37 cellular contexts compared by ENCODE assay signal in the genomic region with DNA sequence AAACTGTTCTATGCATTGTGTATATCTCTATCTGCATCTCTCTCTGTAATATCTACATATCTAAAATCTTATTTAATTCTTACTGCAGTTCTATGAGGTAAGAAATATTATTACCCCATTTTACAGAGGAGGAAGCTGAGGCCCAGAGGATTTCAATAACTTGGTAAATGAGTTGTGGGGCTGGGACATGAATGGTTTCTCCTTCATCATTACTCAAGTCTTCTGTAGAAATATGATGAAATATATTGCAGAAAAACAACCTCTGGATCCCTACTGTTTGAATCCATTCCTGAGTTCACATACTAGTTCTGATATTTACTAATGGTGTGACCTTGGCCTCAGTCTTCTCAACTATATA.
"Had no signal": no experiment of that assay in that cellular context is flagged by ENCODE, and none has a peak within 500 bp of the region (broad histone marks: within the 10 kb centered on the region; RNA-seq: fewer than 3 reads in every experiment).

No MANE protein-coding gene starts in this region.

- FAIRE-seq: astrocyte, bronchial epithelial cell had no signal

- H3K36me3 ChIP-seq: adrenal gland, ascending aorta, brain microvascular endothelial cell, breast epithelium, cardiac muscle cell had no signal

- H3K27ac Mint-ChIP-seq: activated naive CD4-positive, alpha-beta T cell treated with anti-CD3 and anti-CD28 coated beads for 36 hours; activated naive CD4-positive, alpha-beta T cell treated with anti-CD3 and anti-CD28 coated beads, Interleukin-2, amount 10 ng/mL, durations not matched to agents 7 days and 5 days; activated naive CD4-positive, alpha-beta T cell treated with anti-CD3 and anti-CD28 coated beads, Interleukin-2, amount 50 U/mL, for 24 hours; activated naive CD4-positive, alpha-beta T cell treated with anti-CD3 and anti-CD28 coated beads, Interleukin-2, amount 50 U/mL, for 72 hours; activated naive CD8-positive, alpha-beta T cell; activated naive CD8-positive, alpha-beta T cell treated with anti-CD3 and anti-CD28 coated beads for 36 hours; activated naive CD8-positive, alpha-beta T cell treated with anti-CD3 and anti-CD28 coated beads, Interleukin-2, amount 10 ng/mL, durations not matched to agents 7 days and 5 days; activated naive CD8-positive, alpha-beta T cell treated with anti-CD3 and anti-CD28 coated beads, Interleukin-2, amount 50 U/mL, for 24 hours; activated T-cell treated with anti-CD3 and anti-CD28 coated beads, Interleukin-2, amount 50 U/mL, for 24 hours; activated T-cell treated with anti-CD3 and anti-CD28 coated beads, Interleukin-2, amount 50 U/mL, for 72 hours; activated T-helper 1 cell treated with anti-CD3 and anti-CD28 coated beads, Interleukin-12 subunit alpha, Interleukin-12 subunit beta, Interleukin-2, Interleukin-4 antibody, amounts not matched to agents 30 ng/mL and 10 ng/mL and 1 ng/mL, durations not matched to agents 14 hours and 24 hours and 36 hours; activated T-helper 17 cell treated with anti-CD3 and anti-CD28 coated beads, Interleukin-2, amount 50 U/mL, for 72 hours; activated T-helper 2 cell treated with anti-CD3 and anti-CD28 coated beads, Interferon-gamma antibody, Interleukin-2, Interleukin-4, amounts not matched to agents 10 μg/mL and 5 μg/mL and 100 μg/mL, durations not matched to agents 14 hours and 24 hours and 36 hours had no signal

- H3K4me3 ChIP-seq: adrenal gland, ascending aorta, body of pancreas, breast epithelium, cardiac muscle cell had no signal

- H3K27ac ChIP-seq: adrenal gland, ascending aorta, body of pancreas, brain microvascular endothelial cell, breast epithelium had no signal

- H3K9me3 ChIP-seq: adrenal gland, ascending aorta, body of pancreas, breast epithelium had no signal

- H3K4me1 Mint-ChIP-seq: activated naive CD4-positive, alpha-beta T cell treated with anti-CD3 and anti-CD28 coated beads, Interleukin-2, amount 10 ng/mL, durations not matched to agents 7 days and 5 days; activated naive CD4-positive, alpha-beta T cell treated with anti-CD3 and anti-CD28 coated beads, Interleukin-2, amount 50 U/mL, for 24 hours; activated naive CD8-positive, alpha-beta T cell treated with anti-CD3 and anti-CD28 coated beads for 36 hours; activated naive CD8-positive, alpha-beta T cell treated with anti-CD3 and anti-CD28 coated beads, Interleukin-2, amount 10 ng/mL, durations not matched to agents 7 days and 5 days; activated naive CD8-positive, alpha-beta T cell treated with anti-CD3 and anti-CD28 coated beads, Interleukin-2, amount 50 U/mL, for 24 hours; activated T-helper 17 cell treated with anti-CD3 and anti-CD28 coated beads, Interleukin-2, amount 50 U/mL, for 72 hours; central memory CD8-positive, alpha-beta T cell had no signal

- H3K27me3 ChIP-seq: adrenal gland, ascending aorta, body of pancreas, brain microvascular endothelial cell, breast epithelium, cardiac muscle cell had no signal

- H3K4me3 Mint-ChIP-seq: activated naive CD4-positive, alpha-beta T cell treated with anti-CD3 and anti-CD28 coated beads for 36 hours; activated naive CD4-positive, alpha-beta T cell treated with anti-CD3 and anti-CD28 coated beads, Interleukin-2, amount 10 ng/mL, durations not matched to agents 7 days and 5 days; activated naive CD4-positive, alpha-beta T cell treated with anti-CD3 and anti-CD28 coated beads, Interleukin-2, amount 50 U/mL, for 24 hours; activated naive CD8-positive, alpha-beta T cell; activated naive CD8-positive, alpha-beta T cell treated with anti-CD3 and anti-CD28 coated beads for 36 hours; activated naive CD8-positive, alpha-beta T cell treated with anti-CD3 and anti-CD28 coated beads, Interleukin-2, amount 10 ng/mL, durations not matched to agents 7 days and 5 days; activated naive CD8-positive, alpha-beta T cell treated with anti-CD3 and anti-CD28 coated beads, Interleukin-2, amount 50 U/mL, for 24 hours; activated T-cell treated with anti-CD3 and anti-CD28 coated beads, Interleukin-2, amount 50 U/mL, for 24 hours; activated T-cell treated with anti-CD3 and anti-CD28 coated beads, Interleukin-2, amount 50 U/mL, for 4 hours; activated T-cell treated with anti-CD3 and anti-CD28 coated beads, Interleukin-2, amount 50 U/mL, for 72 hours; activated T-helper 1 cell treated with anti-CD3 and anti-CD28 coated beads, Interleukin-12 subunit alpha, Interleukin-12 subunit beta, Interleukin-2, Interleukin-4 antibody, amounts not matched to agents 30 ng/mL and 10 ng/mL and 1 ng/mL, durations not matched to agents 14 hours and 24 hours and 36 hours; activated T-helper 17 cell treated with anti-CD3 and anti-CD28 coated beads, Interleukin-2, amount 50 U/mL, for 72 hours; central memory CD8-positive, alpha-beta T cell had no signal

- H3K9me3 Mint-ChIP-seq: activated naive CD4-positive, alpha-beta T cell treated with anti-CD3 and anti-CD28 coated beads for 36 hours; activated naive CD4-positive, alpha-beta T cell treated with anti-CD3 and anti-CD28 coated beads, Interleukin-2, amount 10 ng/mL, durations not matched to agents 7 days and 5 days; activated naive CD4-positive, alpha-beta T cell treated with anti-CD3 and anti-CD28 coated beads, Interleukin-2, amount 50 U/mL, for 24 hours; activated naive CD4-positive, alpha-beta T cell treated with anti-CD3 and anti-CD28 coated beads, Interleukin-2, amount 50 U/mL, for 72 hours; activated naive CD8-positive, alpha-beta T cell treated with anti-CD3 and anti-CD28 coated beads for 36 hours; activated naive CD8-positive, alpha-beta T cell treated with anti-CD3 and anti-CD28 coated beads, Interleukin-2, amount 10 ng/mL, durations not matched to agents 7 days and 5 days; activated naive CD8-positive, alpha-beta T cell treated with anti-CD3 and anti-CD28 coated beads, Interleukin-2, amount 50 U/mL, for 24 hours; activated T-cell treated with anti-CD3 and anti-CD28 coated beads, Interleukin-2, amount 50 U/mL, for 24 hours; activated T-cell treated with anti-CD3 and anti-CD28 coated beads, Interleukin-2, amount 50 U/mL, for 4 hours; activated T-cell treated with anti-CD3 and anti-CD28 coated beads, Interleukin-2, amount 50 U/mL, for 72 hours; activated T-helper 1 cell treated with anti-CD3 and anti-CD28 coated beads, Interleukin-12 subunit alpha, Interleukin-12 subunit beta, Interleukin-2, Interleukin-4 antibody, amounts not matched to agents 30 ng/mL and 10 ng/mL and 1 ng/mL, durations not matched to agents 14 hours and 24 hours and 36 hours; activated T-helper 17 cell treated with anti-CD3 and anti-CD28 coated beads, Interleukin-2, amount 50 U/mL, for 72 hours; activated T-helper 2 cell treated with anti-CD3 and anti-CD28 coated beads, Interferon-gamma antibody, Interleukin-2, Interleukin-4, amounts not matched to agents 10 μg/mL and 5 μg/mL and 100 μg/mL, durations not matched to agents 14 hours and 24 hours and 36 hours; central memory CD8-positive, alpha-beta T cell had no signal

- H3K4me1 ChIP-seq: adrenal gland, ascending aorta, body of pancreas, breast epithelium had no signal

- DNase-seq: activated effector memory CD4-positive, alpha-beta T cell treated with anti-CD3 and anti-CD28 coated beads, Interleukin-2, amount 50 U/mL, for 16 hours; activated effector memory CD4-positive, alpha-beta T cell treated with Interleukin-2 at 50 U/mL for 16 hours; activated gamma-delta T cell; activated gamma-delta T cell treated with Interleukin-2 at 50 U/mL for 16 hours; activated naive CD4-positive, alpha-beta T cell; activated naive CD4-positive, alpha-beta T cell treated with anti-CD3 and anti-CD28 coated beads for 36 hours; activated naive CD4-positive, alpha-beta T cell treated with anti-CD3 and anti-CD28 coated beads, Interleukin-2, amount 10 ng/mL, durations not matched to agents 7 days and 5 days; activated naive CD4-positive, alpha-beta T cell treated with anti-CD3 and anti-CD28 coated beads, Interleukin-2, amount 50 U/mL, for 16 hours; activated naive CD4-positive, alpha-beta T cell treated with Interleukin-2 at 50 U/mL for 16 hours; activated naive CD8-positive, alpha-beta T cell treated with anti-CD3 and anti-CD28 coated beads for 36 hours; activated naive CD8-positive, alpha-beta T cell treated with anti-CD3 and anti-CD28 coated beads, Interleukin-2, amount 10 ng/mL, durations not matched to agents 7 days and 5 days; activated naive CD8-positive, alpha-beta T cell treated with anti-CD3 and anti-CD28 coated beads, Interleukin-2, amount 50 U/mL, for 24 hours; activated T-cell treated with anti-CD3 and anti-CD28 coated beads, Interleukin-2, amount 50 U/mL, for 1 hour; activated T-cell treated with anti-CD3 and anti-CD28 coated beads, Interleukin-2, amount 50 U/mL, for 24 hours; activated T-cell treated with anti-CD3 and anti-CD28 coated beads, Interleukin-2, amount 50 U/mL, for 4 hours; activated T-cell treated with anti-CD3 and anti-CD28 coated beads, Interleukin-2, amount 50 U/mL, for 48 hours; activated T-cell treated with anti-CD3 and anti-CD28 coated beads, Interleukin-2, amount 50 U/mL, for 72 hours; adrenal gland; amniotic stem cell; aorta; body of pancreas; brain microvascular endothelial cell; central memory CD4-positive, alpha-beta T cell; cerebellar nuclear complex had no signal

- H3K36me3 Mint-ChIP-seq: activated naive CD4-positive, alpha-beta T cell treated with anti-CD3 and anti-CD28 coated beads, Interleukin-2, amount 10 ng/mL, durations not matched to agents 7 days and 5 days; activated naive CD4-positive, alpha-beta T cell treated with anti-CD3 and anti-CD28 coated beads, Interleukin-2, amount 50 U/mL, for 24 hours; activated naive CD4-positive, alpha-beta T cell treated with anti-CD3 and anti-CD28 coated beads, Interleukin-2, amount 50 U/mL, for 72 hours; activated naive CD8-positive, alpha-beta T cell; activated naive CD8-positive, alpha-beta T cell treated with anti-CD3 and anti-CD28 coated beads for 36 hours; activated naive CD8-positive, alpha-beta T cell treated with anti-CD3 and anti-CD28 coated beads, Interleukin-2, amount 10 ng/mL, durations not matched to agents 7 days and 5 days; brain had no signal

- ATAC-seq: activated naive CD4-positive, alpha-beta T cell treated with anti-CD3 and anti-CD28 coated beads, Interleukin-2, amount 50 U/mL, for 72 hours; activated naive CD8-positive, alpha-beta T cell treated with anti-CD3 and anti-CD28 coated beads, Interleukin-2, amount 50 U/mL, for 24 hours; activated T-cell treated with anti-CD3 and anti-CD28 coated beads, Interleukin-2, amount 50 U/mL, for 4 hours; activated T-cell treated with anti-CD3 and anti-CD28 coated beads, Interleukin-2, amount 50 U/mL, for 72 hours; activated T-helper 17 cell treated with anti-CD3 and anti-CD28 coated beads, Interleukin-2, amount 50 U/mL, for 72 hours; body of pancreas had no signal
